Comparison of ENCODE assay signal across 8 cellular contexts in the genomic region with DNA sequence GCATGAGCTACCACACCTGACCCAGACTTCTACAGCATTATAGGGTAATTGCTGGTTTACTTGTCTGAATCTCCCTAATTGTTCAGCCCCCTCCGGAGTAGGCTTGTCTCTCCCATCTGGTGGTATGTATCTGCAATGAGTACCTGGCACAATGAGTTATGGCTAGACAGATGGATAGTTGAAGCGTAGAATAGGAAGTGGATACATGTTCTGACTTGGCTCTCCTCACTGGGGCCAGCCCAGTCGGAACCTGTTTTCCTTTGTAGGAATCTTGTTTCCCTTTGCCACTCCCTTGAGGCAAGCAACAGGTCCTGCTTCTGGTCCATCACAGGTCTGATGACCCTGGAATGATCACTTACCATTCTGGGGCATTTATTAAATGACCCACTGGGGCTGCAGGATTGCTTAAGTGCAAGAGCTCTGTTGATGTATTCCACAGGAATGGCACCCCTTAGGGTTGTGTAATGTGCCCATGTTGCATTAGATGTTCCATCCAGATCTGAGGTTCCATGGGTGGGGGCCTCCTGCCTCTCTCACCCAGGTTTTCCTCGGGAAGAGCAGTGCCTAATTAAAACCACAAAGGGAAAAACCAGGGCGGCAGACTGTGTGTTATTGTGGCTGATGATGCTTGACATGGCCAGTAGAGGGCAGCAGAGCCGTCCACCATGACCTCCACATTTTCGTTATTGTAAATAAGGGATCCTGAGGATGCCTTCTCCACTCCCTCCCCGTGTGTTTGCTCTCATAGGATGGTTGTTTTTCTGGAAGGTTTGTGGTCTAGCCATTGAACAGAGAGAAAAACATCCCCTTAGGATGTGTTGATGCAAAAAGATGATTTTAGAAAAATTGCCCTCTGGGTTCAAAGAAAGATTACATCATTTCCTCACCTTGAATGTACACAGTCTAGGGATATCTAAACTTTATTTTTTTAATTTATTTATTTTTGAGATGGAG. TPM values are rescaled to one million over a fixed set of nuclear protein-coding genes. Genes with fewer than 3 reads are reported as not detected.
DNase-seq lines count a peak whose midpoint lies in the region; ATAC-seq and TF ChIP-seq lines count a peak whose summit lies in the region.

No MANE protein-coding gene starts in this region.

- H3K4me3 Mint-ChIP-seq in activated naive CD8-positive, alpha-beta T cell, result peak overlapping the region; percentile 68

- peak; percentile 78 for DNase-seq in A172 (ENCODE audit: low spot score)
- DNase-seq in HuH-7.5 (ENCODE audit: low spot score), result peak; percentile 63
- DNase-seq in head of caudate nucleus, result peak in 41 of 42 donors; percentile 21 to 85 (median 61)
- peak in 8 of 10 donors; percentile 37 to 93 (median 58) for DNase-seq in posterior cingulate gyrus

- H3K27me3 Mint-ChIP-seq in activated naive CD8-positive, alpha-beta T cell, result no peaks in the 10 kb centered on the region

- ATAC-seq in GM18498 (IDR thresholded peaks at IDR 0.05; ENCODE audit: unreplicated experiment) (peak; percentile 67), SK-N-SH treated with all-trans-retinoic acid at 6 μM for 48 hours (peak; percentile 98), HG02678 (IDR thresholded peaks at IDR 0.05; ENCODE audit: unreplicated experiment) (no peak)

- intact Hi-C loops in head of caudate nucleus (cut with DNase I), result no loop called here
- intact Hi-C loops in posterior cingulate gyrus (cut with DNase I), result loop anchor here (5.0 kb wide), 2 partner anchors 101 to 171 kb away; no protein-coding TSS in a partner anchor

- no peaks in the 10 kb centered on the region for H3K9me3 Mint-ChIP-seq in activated naive CD8-positive, alpha-beta T cell (ENCODE audit: low read depth)

- peak overlapping the region; percentile 80 for H3K27ac Mint-ChIP-seq in activated naive CD8-positive, alpha-beta T cell

- no peaks in the 10 kb centered on the region for H3K36me3 Mint-ChIP-seq in activated naive CD8-positive, alpha-beta T cell

- H3K4me1 Mint-ChIP-seq in activated naive CD8-positive, alpha-beta T cell (ENCODE audit: low read depth), result peaks cover 21% of the 10 kb centered on the region

TF ChIP-seq in SK-N-SH treated with all-trans-retinoic acid at 6 μM for 48 hours, 23 proteins besides CTCF, POLR2A, EP300 and RAD21:
- TF ChIP-seq CSRNP3 (CRISPR knock-in tag; IDR thresholded peaks at IDR 0.05), result no peak
- no peak for TF ChIP-seq ZNF565 (CRISPR knock-in tag; conservative IDR thresholded peaks at IDR 0.05; ENCODE audit: low read depth)
- no peak for TF ChIP-seq TOX (CRISPR knock-in tag; IDR thresholded peaks at IDR 0.05; ENCODE audit: borderline replicate concordance)
- no peak for TF ChIP-seq ZNF70 (CRISPR knock-in tag; IDR thresholded peaks at IDR 0.05)
- TF ChIP-seq, protein P1, sequence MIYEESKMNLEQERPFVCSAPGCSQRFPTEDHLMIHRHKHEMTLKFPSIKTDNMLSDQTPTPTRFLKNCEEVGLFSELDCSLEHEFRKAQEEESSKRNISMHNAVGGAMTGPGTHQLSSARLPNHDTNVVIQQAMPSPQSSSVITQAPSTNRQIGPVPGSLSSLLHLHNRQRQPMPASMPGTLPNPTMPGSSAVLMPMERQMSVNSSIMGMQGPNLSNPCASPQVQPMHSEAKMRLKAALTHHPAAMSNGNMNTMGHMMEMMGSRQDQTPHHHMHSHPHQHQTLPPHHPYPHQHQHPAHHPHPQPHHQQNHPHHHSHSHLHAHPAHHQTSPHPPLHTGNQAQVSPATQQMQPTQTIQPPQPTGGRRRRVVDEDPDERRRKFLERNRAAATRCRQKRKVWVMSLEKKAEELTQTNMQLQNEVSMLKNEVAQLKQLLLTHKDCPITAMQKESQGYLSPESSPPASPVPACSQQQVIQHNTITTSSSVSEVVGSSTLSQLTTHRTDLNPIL (CRISPR knock-in tag; IDR thresholded peaks at IDR 0.05; ENCODE audit: low read depth), result no peak
- no peak for TF ChIP-seq POU6F1 (CRISPR knock-in tag; IDR thresholded peaks at IDR 0.05; ENCODE audit: borderline replicate concordance, low read depth)
- no peak for TF ChIP-seq ZNF8 (CRISPR knock-in tag; IDR thresholded peaks at IDR 0.05)
- TF ChIP-seq, protein P2, sequence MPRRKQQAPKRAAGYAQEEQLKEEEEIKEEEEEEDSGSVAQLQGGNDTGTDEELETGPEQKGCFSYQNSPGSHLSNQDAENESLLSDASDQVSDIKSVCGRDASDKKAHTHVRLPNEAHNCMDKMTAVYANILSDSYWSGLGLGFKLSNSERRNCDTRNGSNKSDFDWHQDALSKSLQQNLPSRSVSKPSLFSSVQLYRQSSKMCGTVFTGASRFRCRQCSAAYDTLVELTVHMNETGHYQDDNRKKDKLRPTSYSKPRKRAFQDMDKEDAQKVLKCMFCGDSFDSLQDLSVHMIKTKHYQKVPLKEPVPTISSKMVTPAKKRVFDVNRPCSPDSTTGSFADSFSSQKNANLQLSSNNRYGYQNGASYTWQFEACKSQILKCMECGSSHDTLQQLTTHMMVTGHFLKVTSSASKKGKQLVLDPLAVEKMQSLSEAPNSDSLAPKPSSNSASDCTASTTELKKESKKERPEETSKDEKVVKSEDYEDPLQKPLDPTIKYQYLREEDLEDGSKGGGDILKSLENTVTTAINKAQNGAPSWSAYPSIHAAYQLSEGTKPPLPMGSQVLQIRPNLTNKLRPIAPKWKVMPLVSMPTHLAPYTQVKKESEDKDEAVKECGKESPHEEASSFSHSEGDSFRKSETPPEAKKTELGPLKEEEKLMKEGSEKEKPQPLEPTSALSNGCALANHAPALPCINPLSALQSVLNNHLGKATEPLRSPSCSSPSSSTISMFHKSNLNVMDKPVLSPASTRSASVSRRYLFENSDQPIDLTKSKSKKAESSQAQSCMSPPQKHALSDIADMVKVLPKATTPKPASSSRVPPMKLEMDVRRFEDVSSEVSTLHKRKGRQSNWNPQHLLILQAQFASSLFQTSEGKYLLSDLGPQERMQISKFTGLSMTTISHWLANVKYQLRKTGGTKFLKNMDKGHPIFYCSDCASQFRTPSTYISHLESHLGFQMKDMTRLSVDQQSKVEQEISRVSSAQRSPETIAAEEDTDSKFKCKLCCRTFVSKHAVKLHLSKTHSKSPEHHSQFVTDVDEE (CRISPR knock-in tag; IDR thresholded peaks at IDR 0.05), result no peak
- no peak for TF ChIP-seq ZC3H10 (CRISPR knock-in tag; IDR thresholded peaks at IDR 0.05)
- no peak for TF ChIP-seq ARNTL (CRISPR knock-in tag; IDR thresholded peaks at IDR 0.05; ENCODE audit: borderline replicate concordance, low read depth)
- no peak for TF ChIP-seq PPARA (CRISPR knock-in tag; IDR thresholded peaks at IDR 0.05; ENCODE audit: borderline replicate concordance)
- no peak for TF ChIP-seq ISL1 (CRISPR knock-in tag; IDR thresholded peaks at IDR 0.05)
- TF ChIP-seq TCF4 (CRISPR knock-in tag; IDR thresholded peaks at IDR 0.05; ENCODE audit: borderline replicate concordance), result no peak
- no peak for TF ChIP-seq CSDC2 (CRISPR knock-in tag; IDR thresholded peaks at IDR 0.05)

RNA-seq across cellular contexts. Expression of gene CMTM8, which starts 58.0 kb away (rescaled TPM):
- total RNA-seq in A172 (2014; rRNA removed; shearing (Covaris generic)), result 3.4 and 3.5 TPM in 2 replicates
